Comparison of ENCODE assay signal across 12 cellular contexts in genomic region chr6:167932468-167933276, GRCh38.
DNase-seq lines count a peak whose midpoint lies in the region; ATAC-seq and TF ChIP-seq lines count a peak whose summit lies in the region.
"Had no signal": no experiment of that assay in that cellular context is flagged by ENCODE, and none has a peak within 500 bp of the region (broad histone marks: within the 10 kb centered on the region; RNA-seq: fewer than 3 reads in every experiment).

No MANE protein-coding gene starts in this region.

- POLR2A ChIA-PET in WTC11 (lab: Charles Lee) = no interaction called here

- no peak for TF ChIP-seq POLR2A in prostate gland (IDR thresholded peaks at IDR 0.05)

- no peak for ATAC-seq in WTC11
- peak; percentile 81 for ATAC-seq in foreskin keratinocyte
- ATAC-seq in HG02884 (IDR thresholded peaks at IDR 0.05; ENCODE audit: unreplicated experiment) = no peak
- ATAC-seq in GM21390 (IDR thresholded peaks at IDR 0.05; ENCODE audit: unreplicated experiment) = no peak
- no peak for ATAC-seq in HG03097 (IDR thresholded peaks at IDR 0.05; ENCODE audit: low FRiP score, unreplicated experiment)
- ATAC-seq: Panc1 had no signal

- peak overlapping the region; percentile 22 for H3K27ac ChIP-seq in foreskin keratinocyte
- peak overlapping the region; percentile 7 to 29 for H3K27ac ChIP-seq in prostate gland
- H3K27ac ChIP-seq: parathyroid adenoma had no signal

- no peaks in the 10 kb centered on the region for H3K36me3 ChIP-seq in prostate gland

- intact Hi-C loops in prostate gland (cut with DNase I) = no loop called here

- CTCF ChIA-PET in WTC11 (lab: Charles Lee) = interaction anchor here (1.0 kb wide), 1 partner anchor 36 kb away, joined by 3 read pairs; no protein-coding TSS in a partner anchor

- H3K27me3 ChIP-seq in foreskin keratinocyte = no peaks in the 10 kb centered on the region
- no peaks in the 10 kb centered on the region for H3K27me3 ChIP-seq in prostate gland (replicated peaks; ENCODE audit: insufficient read depth)

- no peaks in the 10 kb centered on the region for H3K9me3 ChIP-seq in prostate gland

- DNase-seq in EH (ENCODE audit: low read depth) (peak; percentile 12), WTC11 (ENCODE audit: low spot score) (no peak), foreskin keratinocyte (peak; percentile 34 to 67), prostate gland (ENCODE audit: low spot score) (no peak), iPS-NIHi7 (ENCODE audit: extremely low spot score) (no peak)
- DNase-seq: NCI-H2171 had no signal

- peaks cover 21% of the 10 kb centered on the region for H3K36me3 Mint-ChIP-seq in WTC11

- H3K9me3 Mint-ChIP-seq in WTC11 = no peaks in the 10 kb centered on the region
- H3K9me3 Mint-ChIP-seq: dendritic cell treated with granulocyte-macrophage colony-stimulating factor and Interleukin-4, amounts not matched to agents 40 ng/mL and 50 ng/mL, for 4 days had no signal

- H3K4me1 Mint-ChIP-seq in WTC11 = peaks cover 7% of the 10 kb centered on the region

- H3K4me3 Mint-ChIP-seq in WTC11 = no peak overlapping the region
- H3K4me3 Mint-ChIP-seq: dendritic cell treated with granulocyte-macrophage colony-stimulating factor and Interleukin-4, amounts not matched to agents 40 ng/mL and 50 ng/mL, for 4 days had no signal

- peaks cover 11% of the 10 kb centered on the region for H3K4me1 ChIP-seq in foreskin keratinocyte
- peaks cover 3% of the 10 kb centered on the region for H3K4me1 ChIP-seq in prostate gland (replicated peaks)
- H3K4me1 ChIP-seq: parathyroid adenoma had no signal

- WGBS in prostate gland = 57% methylated on average over 12 of the region's 12 CpGs

- no peaks in the 10 kb centered on the region for H3K27me3 Mint-ChIP-seq in WTC11 (ENCODE audit: low read depth)
- H3K27me3 Mint-ChIP-seq: dendritic cell treated with granulocyte-macrophage colony-stimulating factor and Interleukin-4, amounts not matched to agents 40 ng/mL and 50 ng/mL, for 4 days had no signal

- TF ChIP-seq CTCF in WTC11 (IDR thresholded peaks at IDR 0.05) (no peak), foreskin keratinocyte (conservative IDR thresholded peaks at IDR 0.05) (no peak), prostate gland (IDR thresholded peaks at IDR 0.05) (no peak)

- peak overlapping the region; percentile 64 for H3K27ac Mint-ChIP-seq in WTC11
- H3K27ac Mint-ChIP-seq: dendritic cell treated with granulocyte-macrophage colony-stimulating factor and Interleukin-4, amounts not matched to agents 40 ng/mL and 50 ng/mL, for 4 days had no signal

- no peak overlapping the region for H3K4me3 ChIP-seq in prostate gland

TF ChIP-seq in WTC11, 78 proteins besides CTCF, POLR2A, EP300 and RAD21:
- TF ChIP-seq ZNF423 (CRISPR knock-in tag; IDR thresholded peaks at IDR 0.05) (no peak), ETV6 (CRISPR knock-in tag; IDR thresholded peaks at IDR 0.05) (no peak), E2F5 (CRISPR knock-in tag; IDR thresholded peaks at IDR 0.05) (no peak), GABPB1 (CRISPR knock-in tag; IDR thresholded peaks at IDR 0.05) (peak; percentile 58; the same call in 1 of the 2 replicates), EMX1 (CRISPR knock-in tag; IDR thresholded peaks at IDR 0.05) (no peak)

Comparison
In these comparisons a context has a peak if more than half of its experiments do, and no peak if none do; other contexts are left out.
1. DNase-seq: peak in EH (single experiment) and foreskin keratinocyte (2 of 2); none in WTC11 (single experiment), prostate gland (single experiment) and iPS-NIHi7 (single experiment).